24 cellular contexts compared by ENCODE assay signal in genomic region chr1:218718216-218718615, GRCh38.
DNase-seq lines count a peak whose midpoint lies in the region; ATAC-seq and TF ChIP-seq lines count a peak whose summit lies in the region.
"Had no signal": no experiment of that assay in that cellular context is flagged by ENCODE, and none has a peak within 500 bp of the region (broad histone marks: within the 10 kb centered on the region; RNA-seq: fewer than 3 reads in every experiment).

No MANE protein-coding gene starts in this region.

- H3K27me3 ChIP-seq in ACC112 (ENCODE audit: insufficient read depth, low read length) (no peaks in the 10 kb centered on the region), IMR-90 (ENCODE audit: control insufficient read depth, insufficient read depth, low read length) (no peaks in the 10 kb centered on the region), transverse colon (no peaks in the 10 kb centered on the region)
- H3K27me3 ChIP-seq: heart right ventricle, uterus had no signal

- H3K4me1 ChIP-seq in ACC112 (ENCODE audit: control insufficient read depth, insufficient read depth, low read length, unreplicated experiment) (peaks cover 19% of the 10 kb centered on the region), IMR-90 (ENCODE audit: control insufficient read depth, insufficient read depth, low read length) (peaks cover 13% of the 10 kb centered on the region), transverse colon (no peaks in the 10 kb centered on the region)
- H3K4me1 ChIP-seq: uterus had no signal

- peak overlapping the region; percentile 21 for H3K23ac ChIP-seq in IMR-90 (ENCODE audit: low read depth, low read length)

- no peaks in the 10 kb centered on the region for H3K9me3 ChIP-seq in IMR-90 (ENCODE audit: control insufficient read depth, insufficient read depth, low read length)
- no peaks in the 10 kb centered on the region for H3K9me3 ChIP-seq in transverse colon
- H3K9me3 ChIP-seq: heart right ventricle, mucosa of descending colon, uterus had no signal

- H3K9me3 Mint-ChIP-seq in chondrocyte (ENCODE audit: low read depth): no peaks in the 10 kb centered on the region
- H3K9me3 Mint-ChIP-seq in progenitor cell of endocrine pancreas (ENCODE audit: low read depth): peaks cover 3% of the 10 kb centered on the region

- H3K14ac ChIP-seq in IMR-90 (replicated peaks; ENCODE audit: low read depth, low read length): peak overlapping the region; percentile 3; the same call in 1 of the 2 replicates

- no CpG with 5 or more reads among the region's 3 CpGs for WGBS in IMR-90 (ENCODE audit: extremely low coverage in 2 of 2, insufficient read length in 1 of 2), 2 experiments
- WGBS in transverse colon (ENCODE audit: low coverage in 1 of 2), 2 donors: 58 to 84% methylated on average over 3 of the region's 3 CpGs

- no TSS peak for BruUV-seq in IMR-90 (replicated peaks; lab: Mats Ljungman, UMichigan)

- DNase-seq in IMR-90 (peak; percentile 37), chondrocyte (ENCODE audit: low spot score) (no peak), myocyte (ENCODE audit: low read depth) (peak; percentile 75), transverse colon (no peak), progenitor cell of endocrine pancreas (ENCODE audit: low spot score, unreplicated experiment) (no peak), EL (no peak)
- DNase-seq: ACHN; activated CD4-positive, alpha-beta T cell treated with anti-CD3 and anti-CD28 coated beads, Interleukin-2, amount 50 U/mL, for 4 hours; activated gamma-delta T cell; CD4-positive, alpha-beta memory T cell; endodermal cell; GOT3; heart right ventricle; mucosa of descending colon; NCI-H187; PC-3; SHP77 treated with DMSO at 0.1 percent for 48 hours; T-helper 2 cell; uterus had no signal

- dilution Hi-C loops in IMR-90 (cut with HindIII; ENCODE audit: low sequenced_read_pairs, unreplicated experiment): no loop called here

- no peaks in the 10 kb centered on the region for H4K20me1 ChIP-seq in IMR-90 (ENCODE audit: insufficient read depth, low read length)

- H3K79me2 ChIP-seq in ACC112 (ENCODE audit: control insufficient read depth, insufficient read depth, low read length, unreplicated experiment): no peaks in the 10 kb centered on the region

- H3K27ac Mint-ChIP-seq in chondrocyte (ENCODE audit: unreplicated experiment) (peak overlapping the region; percentile 39), progenitor cell of endocrine pancreas (no peak overlapping the region)
- H3K27ac Mint-ChIP-seq: CD4-positive, alpha-beta memory T cell; endodermal cell had no signal

- peak overlapping the region; percentile 75 for H2BK20ac ChIP-seq in IMR-90 (ENCODE audit: low read depth, low read length)

- H3K4me1 Mint-ChIP-seq in chondrocyte (ENCODE audit: low read depth) (peaks cover 26% of the 10 kb centered on the region), progenitor cell of endocrine pancreas (ENCODE audit: low read depth) (peaks cover 3% of the 10 kb centered on the region)
- H3K4me1 Mint-ChIP-seq: CD4-positive, alpha-beta memory T cell; endodermal cell had no signal

- no peak overlapping the region for H3K4me3 ChIP-seq in ACC112 (ENCODE audit: low read depth, low read length)
- no peak overlapping the region for H3K4me3 ChIP-seq in IMR-90 (ENCODE audit: insufficient read depth, low read depth, low read length)
- no peak overlapping the region for H3K4me3 ChIP-seq in transverse colon
- H3K4me3 ChIP-seq: heart right ventricle, K562, mucosa of descending colon, uterus had no signal

- no peak for TF ChIP-seq EP300 in transverse colon (IDR thresholded peaks at IDR 0.05; ENCODE audit: low read depth)

- peak overlapping the region; percentile 71 for H3K9ac ChIP-seq in IMR-90 (ENCODE audit: low read depth, low read length)

- peak overlapping the region; percentile 45; the same call in 1 of the 2 replicates for H3K56ac ChIP-seq in IMR-90 (ENCODE audit: extremely low read depth, insufficient read depth, low read length)

- H3K79me1 ChIP-seq in IMR-90 (ENCODE audit: low read depth in 1 of 2, low read length in 2 of 2): no peaks in the 10 kb centered on the region

- peak overlapping the region; percentile 100 for H3K18ac ChIP-seq in IMR-90 (ENCODE audit: low read depth, low read length)

- in situ Hi-C loops in IMR-90 (cut with MboI; ENCODE audit: low sequenced_read_pairs): no loop called here
- in situ Hi-C loops in transverse colon (cut with MboI; ENCODE audit: low pct_ligation_motif_present in 1 of 4, low pct_unique_long_range_greater_than_20kb in 1 of 4, low sequenced_read_pairs in 3 of 4): no loop called here

- no peak overlapping the region for H3K4me3 Mint-ChIP-seq in chondrocyte (ENCODE audit: unreplicated experiment)
- no peak overlapping the region for H3K4me3 Mint-ChIP-seq in progenitor cell of endocrine pancreas (ENCODE audit: low read depth)
- H3K4me3 Mint-ChIP-seq: CD4-positive, alpha-beta memory T cell; endodermal cell had no signal

- TF ChIP-seq POLR2A in IMR-90 (IDR thresholded peaks at IDR 0.05; ENCODE audit: low read depth, low read length) (no peak), transverse colon (IDR thresholded peaks at IDR 0.05) (no peak)

- H2AK9ac ChIP-seq in IMR-90 (replicated peaks; ENCODE audit: low read depth, low read length, poor library complexity): no peak overlapping the region

- peak overlapping the region; percentile 95 for H4K5ac ChIP-seq in IMR-90 (ENCODE audit: low read depth, low read length)

- H4K91ac ChIP-seq in IMR-90 (ENCODE audit: insufficient read depth, low read depth, low read length): peak overlapping the region; percentile 58

- H2BK15ac ChIP-seq in IMR-90 (ENCODE audit: low read depth, low read length): peak overlapping the region; percentile 55; the same call in 1 of the 3 replicates

- peak overlapping the region; percentile 32 to 97 for H4K8ac ChIP-seq in IMR-90 (ENCODE audit: low read depth in 2 of 2, low read length in 2 of 2)

- peak overlapping the region; percentile 59 for H2AK5ac ChIP-seq in IMR-90 (ENCODE audit: low read depth, low read length)

- H2AFZ ChIP-seq in ACC112 (ENCODE audit: low read length, unreplicated experiment) (peak overlapping the region; percentile 88), IMR-90 (replicated peaks; ENCODE audit: low read length, poor library complexity) (no peak overlapping the region)

- H3K9me1 ChIP-seq in IMR-90 (ENCODE audit: insufficient read depth, low read length): no peaks in the 10 kb centered on the region

- no peaks in the 10 kb centered on the region for H3K36me3 Mint-ChIP-seq in chondrocyte (ENCODE audit: low read depth)
- H3K36me3 Mint-ChIP-seq in progenitor cell of endocrine pancreas (ENCODE audit: insufficient read depth): no peaks in the 10 kb centered on the region
- H3K36me3 Mint-ChIP-seq: CD4-positive, alpha-beta memory T cell had no signal

- POLR2A ChIA-PET in IMR-90 (lab: Charles Lee; ENCODE audit: unreplicated experiment): no interaction called here

- intact Hi-C loops in IMR-90 (cut with micrococcal nuclease): no loop called here
- intact Hi-C loops in transverse colon (cut with DNase I; ENCODE audit: low total_unique reads): no loop called here

- no peak for TF ChIP-seq RAD21 in IMR-90 (IDR thresholded peaks at IDR 0.05; ENCODE audit: low read length)

- H2BK5ac ChIP-seq in IMR-90 (ENCODE audit: low read depth, low read length, poor library complexity, severe bottlenecking): peak overlapping the region; percentile 82

- H3K36me3 ChIP-seq in ACC112 (ENCODE audit: insufficient read depth, low read length) (no peaks in the 10 kb centered on the region; the same call in 1 of the 2 replicates), IMR-90 (ENCODE audit: control insufficient read depth, insufficient read depth, low read length) (no peaks in the 10 kb centered on the region), transverse colon (no peaks in the 10 kb centered on the region)
- H3K36me3 ChIP-seq: heart right ventricle, uterus had no signal

- no peaks in the 10 kb centered on the region for H3K27me3 Mint-ChIP-seq in chondrocyte (ENCODE audit: low read depth)
- H3K27me3 Mint-ChIP-seq in progenitor cell of endocrine pancreas: no peaks in the 10 kb centered on the region

- peak overlapping the region; percentile 61 for H2BK120ac ChIP-seq in IMR-90 (ENCODE audit: low read depth, low read length)

- H3K27ac ChIP-seq in ACC112 (ENCODE audit: low read depth, low read length) (peak overlapping the region; percentile 52), IMR-90 (ENCODE audit: insufficient read depth, low read length) (peak overlapping the region; percentile 78; the same call in 1 of the 2 replicates), transverse colon (no peak overlapping the region)
- H3K27ac ChIP-seq: uterus, VCaP had no signal

- CTCF ChIA-PET in IMR-90 (lab: Yijun Ruan, JAX): no interaction called here

- ATAC-seq in IMR-90 (ENCODE audit: low read depth): no peak
- no peak for ATAC-seq in HG02840 (IDR thresholded peaks at IDR 0.05; ENCODE audit: low FRiP score, unreplicated experiment)
- ATAC-seq: heart right ventricle, K562, left lobe of liver, mucosa of descending colon, PC-3 had no signal

- peak overlapping the region; percentile 25; the same call in 1 of the 2 replicates for H3K4me2 ChIP-seq in IMR-90 (ENCODE audit: low read depth, low read length)

- no peak for TF ChIP-seq CTCF in IMR-90 (conservative IDR thresholded peaks at IDR 0.05; ENCODE audit: low read depth, low read length)
- TF ChIP-seq CTCF in chondrocyte (IDR thresholded peaks at IDR 0.05): no peak
- no peak for TF ChIP-seq CTCF in transverse colon (IDR thresholded peaks at IDR 0.05)
- TF ChIP-seq CTCF in progenitor cell of endocrine pancreas (IDR thresholded peaks at IDR 0.05; ENCODE audit: unreplicated experiment): no peak

- peak overlapping the region; percentile 39 for H3K4ac ChIP-seq in IMR-90 (ENCODE audit: low read depth, low read length)

TF ChIP-seq in IMR-90, 13 proteins besides CTCF, POLR2A, EP300 and RAD21 (continues in another document):
- no peak for TF ChIP-seq ELK1 (IDR thresholded peaks at IDR 0.05; ENCODE audit: borderline replicate concordance, low read depth, low read length)
- no peak for TF ChIP-seq RCOR1 (IDR thresholded peaks at IDR 0.05; ENCODE audit: insufficient replicate concordance, low read length)
- no peak for TF ChIP-seq FOS (IDR thresholded peaks at IDR 0.05; ENCODE audit: low read depth, low read length)
- TF ChIP-seq MAFK (IDR thresholded peaks at IDR 0.05; ENCODE audit: low read depth, low read length): no peak
- TF ChIP-seq BHLHE40 (IDR thresholded peaks at IDR 0.05; ENCODE audit: low read depth, low read length): no peak
- no peak for TF ChIP-seq MAZ (IDR thresholded peaks at IDR 0.05; ENCODE audit: borderline replicate concordance, low read depth, low read length)
- no peak for TF ChIP-seq CEBPB (IDR thresholded peaks at IDR 0.05; ENCODE audit: low read depth, low read length)
- no peak for TF ChIP-seq SMC3 (IDR thresholded peaks at IDR 0.05; ENCODE audit: low read depth, low read length)

Comparison
In these comparisons a context has a peak if more than half of its experiments do, and no peak if none do; other contexts are left out.
1. H3K27ac ChIP-seq: peak in ACC112 (single experiment) and IMR-90 (single experiment); none in transverse colon (0 of 4).
2. DNase-seq: peak in IMR-90 (single experiment) and myocyte (single experiment); none in chondrocyte (single experiment), transverse colon (single experiment), progenitor cell of endocrine pancreas (single experiment) and EL (single experiment).